12 cellular contexts compared by ENCODE assay signal in genomic region chr1:155973723-155974122, GRCh38. TPM values are rescaled to one million over a fixed set of nuclear protein-coding genes. Genes with fewer than 3 reads are reported as not detected.
A peak's percentile ranks its signal among the peaks of the same experiment; 100 is the strongest.
DNase-seq lines count a peak whose midpoint lies in the region; ATAC-seq and TF ChIP-seq lines count a peak whose summit lies in the region.
"Had no signal": no experiment of that assay in that cellular context is flagged by ENCODE, and none has a peak within 500 bp of the region (broad histone marks: within the 10 kb centered on the region; RNA-seq: fewer than 3 reads in every experiment).

No MANE protein-coding gene starts in this region.

- TF ChIP-seq CTCF in AG04450 (IDR thresholded peaks at IDR 0.05; ENCODE audit: low read depth, low read length): no peak
- TF ChIP-seq CTCF in neural crest cell (conservative IDR thresholded peaks at IDR 0.05): no peak

- CTCF ChIA-PET in AG04450 (lab: Charles Lee): interaction anchor here (0.6 to 2.3 kb wide), 4 partner anchors 14 to 36 kb away, joined by 3 to 8 read pairs (median 4); no protein-coding TSS in a partner anchor

- DNase-seq in AG04450 (ENCODE audit: low read depth, low spot score): no peak
- DNase-seq in Karpas-422: no peak
- DNase-seq in central memory CD8-positive, alpha-beta T cell (ENCODE audit: low spot score in 2 of 2): no peak
- no peak for DNase-seq in neural crest cell (ENCODE audit: low read depth, low spot score)
- DNase-seq in KBM-7: no peak
- DNase-seq in NCI-H2196 (lab: John Stamatoyannopoulos, UW; ENCODE audit: unreplicated experiment): no peak
- DNase-seq in activated CD8-positive, alpha-beta memory T cell treated with anti-CD3 and anti-CD28 coated beads for 24 hours: no peak
- DNase-seq in pons (ENCODE audit: low spot score): no peak
- DNase-seq: activated gamma-delta T cell; NCI-H1105 treated with DMSO at 0.1 percent for 48 hours; stimulated activated CD4-positive, alpha-beta T cell treated with anti-CD3 and anti-CD28 coated beads, Interleukin-4, amount 100 ng/mL, for 24 hours had no signal

- H3K9ac ChIP-seq in Karpas-422 (ENCODE audit: low read length): no peak overlapping the region

- no peaks in the 10 kb centered on the region for H3K9me2 ChIP-seq in Karpas-422 (replicated peaks; ENCODE audit: insufficient read depth, low read length)

- peaks cover 29% of the 10 kb centered on the region for H3K36me3 Mint-ChIP-seq in central memory CD8-positive, alpha-beta T cell (ENCODE audit: insufficient read depth)
- H3K36me3 Mint-ChIP-seq in neural crest cell (ENCODE audit: low read depth): peaks cover 6% of the 10 kb centered on the region

- H3K4me1 Mint-ChIP-seq in central memory CD8-positive, alpha-beta T cell: peaks cover 87% of the 10 kb centered on the region
- H3K4me1 Mint-ChIP-seq in neural crest cell: peaks cover 79% of the 10 kb centered on the region

- H3K4me2 ChIP-seq in Karpas-422 (ENCODE audit: low read depth, low read length, poor library complexity, severe bottlenecking): peak overlapping the region; percentile 89

- ATAC-seq in central memory CD8-positive, alpha-beta T cell (replicated peaks; ENCODE audit: extremely low read depth, poor library complexity, severe bottlenecking): no peak

- peaks cover 76% of the 10 kb centered on the region for H3K4me1 ChIP-seq in Karpas-422 (ENCODE audit: low read length)

- H3K9me3 Mint-ChIP-seq in central memory CD8-positive, alpha-beta T cell: no peaks in the 10 kb centered on the region
- H3K9me3 Mint-ChIP-seq in neural crest cell: no peaks in the 10 kb centered on the region

- in situ Hi-C loops in KBM-7 (cut with MboI; ENCODE audit: low pct_unique_long_range_greater_than_20kb, low sequenced_read_pairs): no loop called here

- H3K27ac Mint-ChIP-seq in central memory CD8-positive, alpha-beta T cell (ENCODE audit: low read depth): peak overlapping the region; percentile 91
- H3K27ac Mint-ChIP-seq in neural crest cell (ENCODE audit: unreplicated experiment): no peak overlapping the region

- H3K79me2 ChIP-seq in Karpas-422 (ENCODE audit: low read length): peaks cover 97% of the 10 kb centered on the region

- H2AFZ ChIP-seq in Karpas-422 (ENCODE audit: low read length): no peak overlapping the region

- peaks cover 3% of the 10 kb centered on the region; the same call in 1 of the 2 replicates for H3K9me3 ChIP-seq in AG04450 (ENCODE audit: control insufficient read depth, insufficient read depth, low read length)
- no peaks in the 10 kb centered on the region for H3K9me3 ChIP-seq in Karpas-422 (ENCODE audit: low read length)

- POLR2A ChIA-PET in AG04450 (lab: Yijun Ruan, JAX): interaction anchor here (0.6 to 2.0 kb wide), 4 partner anchors 10 to 35 kb away, joined by 3 to 11 read pairs (median 6); no protein-coding TSS in a partner anchor

- no peaks in the 10 kb centered on the region for H3K27me3 Mint-ChIP-seq in central memory CD8-positive, alpha-beta T cell
- no peaks in the 10 kb centered on the region for H3K27me3 Mint-ChIP-seq in neural crest cell (ENCODE audit: low read depth)

- no peak overlapping the region for H3K27ac ChIP-seq in AG04450 (ENCODE audit: low read depth, low read length)
- H3K27ac ChIP-seq in Karpas-422 (ENCODE audit: low read length): peak overlapping the region; percentile 96; the same call in 1 of the 2 replicates

- H3K4me3 Mint-ChIP-seq in central memory CD8-positive, alpha-beta T cell: peak overlapping the region; percentile 90
- peak overlapping the region; percentile 82 for H3K4me3 Mint-ChIP-seq in neural crest cell

- peaks cover 25% of the 10 kb centered on the region for H3K36me3 ChIP-seq in Karpas-422 (ENCODE audit: insufficient read depth, low read length)

- no peaks in the 10 kb centered on the region for H3K27me3 ChIP-seq in AG04450 (ENCODE audit: control insufficient read depth, insufficient read depth, low read length)
- H3K27me3 ChIP-seq in Karpas-422 (ENCODE audit: low read length): no peaks in the 10 kb centered on the region

- H3K4me3 ChIP-seq in AG04450 (ENCODE audit: low read depth, low read length) (peak overlapping the region; percentile 85), Karpas-422 (ENCODE audit: low read length) (no peak overlapping the region)

- H4K20me1 ChIP-seq in Karpas-422 (ENCODE audit: insufficient read depth, low read depth, low read length): peaks cover 67% of the 10 kb centered on the region

RNA-seq across cellular contexts. Expression of gene ARHGEF2, which starts 4.6 kb away (rescaled TPM):
- polyA plus RNA-seq in AG04450 (2011; rRNA removed): 121 and 128 TPM in 2 replicates
- polyA minus RNA-seq in AG04450 (2011; rRNA and poly(A)+ RNA removed): 142 and 172 TPM in 2 replicates
- 85.1 and 207 TPM in 2 replicates for total RNA-seq in Karpas-422 (2014; rRNA removed; shearing (Covaris generic); ENCODE audit: low replicate concordance)
- total RNA-seq in neural crest cell: 97.6 and 101 TPM in 2 replicates

RNA-seq across cellular contexts. Expression of gene RXFP4, which starts 32.3 kb away (rescaled TPM):
- not detected in 2 replicates for polyA plus RNA-seq in AG04450 (2011; rRNA removed)
- polyA minus RNA-seq in AG04450 (2011; rRNA and poly(A)+ RNA removed): not detected in 2 replicates
- total RNA-seq in Karpas-422 (2014; rRNA removed; shearing (Covaris generic); ENCODE audit: low replicate concordance): not detected in 2 replicates
- not detected in 2 replicates for total RNA-seq in neural crest cell
- total RNA-seq: urinary bladder had no signal

RNA-seq across cellular contexts. Expression of gene KHDC4, which starts 39.5 kb away (rescaled TPM):
- polyA plus RNA-seq in AG04450 (2011; rRNA removed): 34.9 and 39.0 TPM in 2 replicates
- polyA minus RNA-seq in AG04450 (2011; rRNA and poly(A)+ RNA removed): 47.4 and 53.0 TPM in 2 replicates
- total RNA-seq in Karpas-422 (2014; rRNA removed; shearing (Covaris generic); ENCODE audit: low replicate concordance): 42.7 and 63.2 TPM in 2 replicates
- 69.9 and 71.2 TPM in 2 replicates for total RNA-seq in neural crest cell

RNA-seq across cellular contexts. Expression of gene SSR2, which starts 47.0 kb away (rescaled TPM):
- 867 and 961 TPM in 2 replicates for polyA plus RNA-seq in AG04450 (2011; rRNA removed)
- polyA minus RNA-seq in AG04450 (2011; rRNA and poly(A)+ RNA removed): 384 and 431 TPM in 2 replicates
- 145 and 205 TPM in 2 replicates for total RNA-seq in Karpas-422 (2014; rRNA removed; shearing (Covaris generic); ENCODE audit: low replicate concordance)
- total RNA-seq in neural crest cell: 236 and 255 TPM in 2 replicates
